ENCODE assay signal across 7 cellular contexts in the genomic region with DNA sequence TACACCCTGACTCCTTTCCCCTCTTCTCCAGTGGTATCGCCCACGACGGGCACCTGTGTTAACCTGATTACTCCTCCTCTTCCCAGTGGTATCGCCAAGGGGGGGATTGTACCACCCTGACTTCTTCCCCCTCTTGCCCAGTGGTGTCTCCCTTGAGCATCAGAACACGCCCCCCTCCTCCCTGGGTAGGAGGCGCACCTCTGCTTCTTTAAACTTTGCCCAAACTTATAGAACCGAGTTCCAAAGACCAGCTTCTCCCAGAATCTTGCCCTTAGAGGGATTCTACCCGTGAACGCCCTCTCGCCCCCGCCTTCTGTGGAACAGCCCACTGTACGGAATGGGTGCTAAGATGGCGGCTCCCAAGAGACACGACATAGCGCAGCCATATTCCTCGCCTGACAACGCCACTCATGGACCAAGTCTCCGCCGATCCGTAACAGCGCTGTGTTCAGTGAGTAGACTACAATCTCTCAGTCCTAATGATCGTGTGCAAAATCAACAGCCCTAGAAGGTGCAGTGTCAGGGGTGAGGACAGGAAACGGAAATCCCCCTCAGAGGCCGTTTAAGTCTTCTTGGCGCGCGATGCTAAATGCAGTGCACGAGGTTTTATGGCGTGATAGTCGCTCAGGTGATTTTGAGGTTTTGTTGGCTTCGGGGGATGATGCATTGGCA. TPM values are rescaled to one million over a fixed set of nuclear protein-coding genes. Genes with fewer than 3 reads are reported as not detected.
DNase-seq lines count a peak whose midpoint lies in the region; ATAC-seq lines count a peak whose summit lies in the region.

No MANE protein-coding gene starts in this region.

- peak overlapping the region; percentile 93 for H3K4me3 Mint-ChIP-seq in activated naive CD8-positive, alpha-beta T cell

- H3K27me3 Mint-ChIP-seq in activated naive CD8-positive, alpha-beta T cell: no peaks in the 10 kb centered on the region

- H3K27ac Mint-ChIP-seq in activated naive CD8-positive, alpha-beta T cell: peak overlapping the region; percentile 96

- H3K9me3 Mint-ChIP-seq in activated naive CD8-positive, alpha-beta T cell (ENCODE audit: low read depth): no peaks in the 10 kb centered on the region

- peaks cover 16% of the 10 kb centered on the region for H3K4me1 Mint-ChIP-seq in activated naive CD8-positive, alpha-beta T cell (ENCODE audit: low read depth)

- H3K36me3 Mint-ChIP-seq in activated naive CD8-positive, alpha-beta T cell: no peaks in the 10 kb centered on the region

- DNase-seq in KG1 (lab: John Stamatoyannopoulos, UW) (peak; percentile 31), SK-MEL-5 (ENCODE audit: low read depth, low spot score) (peak; percentile 83), glomerular visceral epithelial cell (ENCODE audit: extremely low spot score) (peak; percentile 69), occipital lobe (lab: John Stamatoyannopoulos, UW) (peak; percentile 50), superior temporal gyrus (ENCODE audit: extremely low spot score) (peak; percentile 78)

- peak; percentile 38 for ATAC-seq in GM19035 (IDR thresholded peaks at IDR 0.05; ENCODE audit: unreplicated experiment)

- in situ Hi-C loops in SK-MEL-5 (cut with HindIII; ENCODE audit: low pct_unique_long_range_greater_than_20kb, low sequenced_read_pairs): no loop called here

RNA-seq across cellular contexts. Expression of a gene that starts 4.2 kb away (rescaled TPM):
- 0.24 TPM in 1 of 2 replicates, not detected in the other for total RNA-seq in SK-MEL-5 (2014; rRNA removed; shearing (Covaris generic))
- not detected in 2 replicates for polyA plus RNA-seq in SK-MEL-5 (2015; cell fraction: cytosol; rRNA removed)
- 0.07 TPM in 1 of 2 replicates, not detected in the other for polyA plus RNA-seq in SK-MEL-5 (2015; cell fraction: nucleus; rRNA removed)
- 4.7 TPM for total RNA-seq in occipital lobe

Comparison
In these comparisons a context has a peak if more than half of its experiments do, and no peak if none do; other contexts are left out.
1. Peak in every context shown above with its lines: DNase-seq and ATAC-seq.
2. DNase-seq: peak in every context shown above with its lines; median percentile 83 in SK-MEL-5; 78 in superior temporal gyrus; 69 in glomerular visceral epithelial cell; 50 in occipital lobe; 31 in KG1.